ENCODE assay signal across 36 cellular contexts in genomic region chr1:241963722-241964121, GRCh38. TPM values are rescaled to one million over a fixed set of nuclear protein-coding genes. Genes with fewer than 3 reads are reported as not detected.
"Had no signal": no experiment of that assay in that cellular context is flagged by ENCODE, and none has a peak within 500 bp of the region (broad histone marks: within the 10 kb centered on the region; RNA-seq: fewer than 3 reads in every experiment).

No MANE protein-coding gene starts in this region.

- H3K27ac ChIP-seq: brain microvascular endothelial cell, Peyer's patch, SJSA1, WERI-Rb-1 had no signal

- H3K36me3 ChIP-seq: brain microvascular endothelial cell, MG63, Peyer's patch, SJSA1, WERI-Rb-1 had no signal

- H3K9me3 ChIP-seq: MG63, Peyer's patch, SJSA1 had no signal

- ATAC-seq: activated CD8-positive, alpha-beta memory T cell treated with anti-CD3 and anti-CD28 coated beads, Interleukin-2, amount 10 ng/mL, durations not matched to agents 7 days and 5 days; activated naive CD8-positive, alpha-beta T cell treated with anti-CD3 and anti-CD28 coated beads, Interleukin-2, amount 50 U/mL, for 24 hours; PC-3; SK-N-SH treated with all-trans-retinoic acid at 6 μM for 48 hours; T-cell; T-helper 17 cell had no signal

- H3K4me3 ChIP-seq: MG63, Peyer's patch, SJSA1 had no signal

- H3K27me3 ChIP-seq: brain microvascular endothelial cell, MG63, Peyer's patch, SJSA1 had no signal

- H3K4me1 ChIP-seq: Peyer's patch, SJSA1 had no signal

- DNase-seq: activated CD4-positive, alpha-beta memory T cell treated with anti-CD3 and anti-CD28 coated beads, Interleukin-2, amount 10 ng/mL, durations not matched to agents 7 days and 5 days; activated CD4-positive, alpha-beta T cell treated with anti-CD3 and anti-CD28 coated beads for 1 hour; activated CD4-positive, alpha-beta T cell treated with anti-CD3 and anti-CD28 coated beads for 48 hours; activated CD4-positive, CD25-positive, alpha-beta regulatory T cell; activated CD8-positive, alpha-beta memory T cell treated with anti-CD3 and anti-CD28 coated beads for 24 hours; activated CD8-positive, alpha-beta memory T cell treated with anti-CD3 and anti-CD28 coated beads, Interleukin-2, amount 10 ng/mL, durations not matched to agents 7 days and 5 days; activated CD8-positive, alpha-beta memory T cell treated with anti-CD3 and anti-CD28 coated beads, Interleukin-2, amount 50 U/mL, for 48 hours; activated effector memory CD4-positive, alpha-beta T cell treated with Interleukin-2 at 50 U/mL for 16 hours; activated naive CD4-positive, alpha-beta T cell treated with anti-CD3 and anti-CD28 coated beads, Interleukin-2, amount 10 ng/mL, durations not matched to agents 7 days and 5 days; activated naive CD8-positive, alpha-beta T cell treated with anti-CD3 and anti-CD28 coated beads, Interleukin-2, amount 50 U/mL, for 24 hours; activated T-cell treated with anti-CD3 and anti-CD28 coated beads, Interleukin-2, amount 50 U/mL, for 48 hours; brain microvascular endothelial cell; central memory CD4-positive, alpha-beta T cell; MG63; MV-4-11; NCI-H1092; NCI-H1436 treated with DMSO at 0.1 percent for 48 hours; NCI-H1694 treated with DMSO at 0.1 percent for 48 hours; NCI-H2029; NCI-H345; NCI-H524 treated with DMSO at 0.1 percent for 48 hours; NCI-H748 treated with DMSO at 0.1 percent for 48 hours; NK-92 treated with Interleukin-12 subunit alpha and Interleukin-12 subunit beta, amount 100 ng/mL, for 24 hours; PC-3; Peyer's patch; RPMI8226; SHP77 treated with DMSO at 0.1 percent for 48 hours; T-cell; T-helper 17 cell; T-helper 9 cell; WERI-Rb-1 had no signal

RNA-seq across cellular contexts. Expression of gene BECN2, which starts 6.2 kb away (rescaled TPM):
- total RNA-seq: activated CD4-positive, alpha-beta memory T cell treated with anti-CD3 and anti-CD28 coated beads, Interleukin-2, amount 10 ng/mL, durations not matched to agents 7 days and 5 days; activated CD8-positive, alpha-beta memory T cell treated with anti-CD3 and anti-CD28 coated beads, Interleukin-2, amount 10 ng/mL, durations not matched to agents 7 days and 5 days; aorta; chondrocyte; NCI-H460; PC-3; Peyer's patch; SJSA1; T-cell; T-helper 17 cell had no signal
- polyA plus RNA-seq: aorta had no signal

RNA-seq across cellular contexts. Expression of gene MAP1LC3C, which starts 35.2 kb away (rescaled TPM):
- total RNA-seq: activated CD4-positive, alpha-beta memory T cell treated with anti-CD3 and anti-CD28 coated beads, Interleukin-2, amount 10 ng/mL, durations not matched to agents 7 days and 5 days; activated CD8-positive, alpha-beta memory T cell treated with anti-CD3 and anti-CD28 coated beads, Interleukin-2, amount 10 ng/mL, durations not matched to agents 7 days and 5 days; NCI-H460; PC-3; SJSA1; T-cell; T-helper 17 cell had no signal
- polyA plus RNA-seq: aorta had no signal
